Comparison of ENCODE assay signal across 1 cellular context in genomic region chr11:8698379-8698851, GRCh38.
A peak's percentile ranks its signal among the peaks of the same experiment; 100 is the strongest.
TF ChIP-seq lines count a peak whose summit lies in the region.

No MANE protein-coding gene starts in this region.

TF ChIP-seq in HepG2, 621 proteins besides CTCF, POLR2A, EP300 and RAD21 (continued from another document):
- TF ChIP-seq, protein P1, sequence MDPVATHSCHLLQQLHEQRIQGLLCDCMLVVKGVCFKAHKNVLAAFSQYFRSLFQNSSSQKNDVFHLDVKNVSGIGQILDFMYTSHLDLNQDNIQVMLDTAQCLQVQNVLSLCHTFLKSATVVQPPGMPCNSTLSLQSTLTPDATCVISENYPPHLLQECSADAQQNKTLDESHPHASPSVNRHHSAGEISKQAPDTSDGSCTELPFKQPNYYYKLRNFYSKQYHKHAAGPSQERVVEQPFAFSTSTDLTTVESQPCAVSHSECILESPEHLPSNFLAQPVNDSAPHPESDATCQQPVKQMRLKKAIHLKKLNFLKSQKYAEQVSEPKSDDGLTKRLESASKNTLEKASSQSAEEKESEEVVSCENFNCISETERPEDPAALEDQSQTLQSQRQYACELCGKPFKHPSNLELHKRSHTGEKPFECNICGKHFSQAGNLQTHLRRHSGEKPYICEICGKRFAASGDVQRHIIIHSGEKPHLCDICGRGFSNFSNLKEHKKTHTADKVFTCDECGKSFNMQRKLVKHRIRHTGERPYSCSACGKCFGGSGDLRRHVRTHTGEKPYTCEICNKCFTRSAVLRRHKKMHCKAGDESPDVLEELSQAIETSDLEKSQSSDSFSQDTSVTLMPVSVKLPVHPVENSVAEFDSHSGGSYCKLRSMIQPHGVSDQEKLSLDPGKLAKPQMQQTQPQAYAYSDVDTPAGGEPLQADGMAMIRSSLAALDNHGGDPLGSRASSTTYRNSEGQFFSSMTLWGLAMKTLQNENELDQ (CRISPR knock-in tag; IDR thresholded peaks at IDR 0.05; ENCODE audit: borderline replicate concordance): 0 out of 2 replicates have a peak, but pooled peaks have one; percentile 29
